In genomic region chr16:50260206-50261159, GRCh38 we compare ENCODE assay signal across 26 cellular contexts. TPM values are rescaled to one million over a fixed set of nuclear protein-coding genes. Genes with fewer than 3 reads are reported as not detected.
DNase-seq lines count a peak whose midpoint lies in the region; ATAC-seq, FAIRE-seq and TF ChIP-seq lines count a peak whose summit lies in the region.
"Had no signal": no experiment of that assay in that cellular context is flagged by ENCODE, and none has a peak within 500 bp of the region (broad histone marks: within the 10 kb centered on the region; RNA-seq: fewer than 3 reads in every experiment).

No MANE protein-coding gene starts in this region.

- H3K9me3 Mint-ChIP-seq in activated naive CD4-positive, alpha-beta T cell treated with anti-CD3 and anti-CD28 coated beads, Interleukin-2, amount 10 ng/mL, durations not matched to agents 7 days and 5 days, result no peaks in the 10 kb centered on the region
- H3K9me3 Mint-ChIP-seq in type B pancreatic cell, result no peaks in the 10 kb centered on the region
- H3K9me3 Mint-ChIP-seq: activated naive CD8-positive, alpha-beta T cell treated with anti-CD3 and anti-CD28 coated beads, Interleukin-2, amount 50 U/mL, for 24 hours; activated T-helper 2 cell treated with anti-CD3 and anti-CD28 coated beads, Interferon-gamma antibody, Interleukin-2, Interleukin-4, amounts not matched to agents 10 μg/mL and 5 μg/mL and 100 μg/mL, durations not matched to agents 14 hours and 24 hours and 36 hours; memory B cell; T-cell had no signal

- no peak overlapping the region for H2AFZ ChIP-seq in osteoblast (ENCODE audit: low read length)

- TF ChIP-seq POLR2A in GM18505 (IDR thresholded peaks at IDR 0.05; ENCODE audit: borderline replicate concordance, extremely low read depth, insufficient read depth, insufficient read length), result no peak

- H3K27ac Mint-ChIP-seq in activated naive CD4-positive, alpha-beta T cell treated with anti-CD3 and anti-CD28 coated beads, Interleukin-2, amount 10 ng/mL, durations not matched to agents 7 days and 5 days, result no peak overlapping the region
- peak overlapping the region; percentile 72 for H3K27ac Mint-ChIP-seq in type B pancreatic cell
- H3K27ac Mint-ChIP-seq: activated naive CD8-positive, alpha-beta T cell treated with anti-CD3 and anti-CD28 coated beads, Interleukin-2, amount 50 U/mL, for 24 hours; activated T-helper 2 cell treated with anti-CD3 and anti-CD28 coated beads, Interferon-gamma antibody, Interleukin-2, Interleukin-4, amounts not matched to agents 10 μg/mL and 5 μg/mL and 100 μg/mL, durations not matched to agents 14 hours and 24 hours and 36 hours; B cell; memory B cell had no signal

- H3K9ac ChIP-seq in kidney (ENCODE audit: low read length in 2 of 2), result no peak overlapping the region

- H3K4me2 ChIP-seq in osteoblast (ENCODE audit: insufficient read depth, low read length), result no peak overlapping the region

- H3K36me3 Mint-ChIP-seq in activated naive CD4-positive, alpha-beta T cell treated with anti-CD3 and anti-CD28 coated beads, Interleukin-2, amount 10 ng/mL, durations not matched to agents 7 days and 5 days, result peaks cover 5% of the 10 kb centered on the region
- peaks cover 4% of the 10 kb centered on the region for H3K36me3 Mint-ChIP-seq in type B pancreatic cell
- H3K36me3 Mint-ChIP-seq: memory B cell, T-cell had no signal

- H3K27ac ChIP-seq in kidney (ENCODE audit: low read depth in 2 of 2, low read length in 2 of 2) (no peak overlapping the region), osteoblast (ENCODE audit: low read depth, low read length) (no peak overlapping the region)
- H3K27ac ChIP-seq: brain microvascular endothelial cell, colonic mucosa had no signal

- H3K79me2 ChIP-seq in osteoblast (ENCODE audit: insufficient read depth, low read length), result peaks cover 14% of the 10 kb centered on the region

- H3K9me3 ChIP-seq in kidney (ENCODE audit: control insufficient read depth in 1 of 2, low read length in 2 of 2), result no peaks in the 10 kb centered on the region
- H3K9me3 ChIP-seq in osteoblast (ENCODE audit: low read depth, low read length), result no peaks in the 10 kb centered on the region
- H3K9me3 ChIP-seq: colonic mucosa, esophagus squamous epithelium, gastroesophageal sphincter had no signal

- no peak for FAIRE-seq in kidney (lab: Jason Lieb, UNC)
- FAIRE-seq: A204.1, GM12892 had no signal

- no peak overlapping the region for H3K4me3 ChIP-seq in kidney (ENCODE audit: low read length in 2 of 2)
- no peak overlapping the region for H3K4me3 ChIP-seq in osteoblast (ENCODE audit: insufficient read depth, low read length)
- H3K4me3 ChIP-seq: colonic mucosa, esophagus squamous epithelium, gastroesophageal sphincter, smooth muscle cell had no signal

- H3K27me3 Mint-ChIP-seq in activated naive CD4-positive, alpha-beta T cell treated with anti-CD3 and anti-CD28 coated beads, Interleukin-2, amount 10 ng/mL, durations not matched to agents 7 days and 5 days, result peaks cover 37% of the 10 kb centered on the region
- no peaks in the 10 kb centered on the region for H3K27me3 Mint-ChIP-seq in type B pancreatic cell
- H3K27me3 Mint-ChIP-seq: T-cell had no signal

- no peak overlapping the region for H3K4me3 Mint-ChIP-seq in activated naive CD4-positive, alpha-beta T cell treated with anti-CD3 and anti-CD28 coated beads, Interleukin-2, amount 10 ng/mL, durations not matched to agents 7 days and 5 days
- peak overlapping the region; percentile 28 for H3K4me3 Mint-ChIP-seq in type B pancreatic cell
- H3K4me3 Mint-ChIP-seq: activated naive CD8-positive, alpha-beta T cell treated with anti-CD3 and anti-CD28 coated beads, Interleukin-2, amount 50 U/mL, for 24 hours; B cell; memory B cell had no signal

- intact Hi-C loops in kidney (cut with DNase I), result no loop called here

- no peaks in the 10 kb centered on the region for H4K20me1 ChIP-seq in osteoblast (ENCODE audit: insufficient read depth, low read length)

- H3K4me1 ChIP-seq in kidney (ENCODE audit: control insufficient read depth in 1 of 2, insufficient read depth in 1 of 2, low read depth in 1 of 2, low read length in 2 of 2), result peaks cover 0 to under 1% of the 10 kb centered on the region in 2 donors
- peaks cover 25% of the 10 kb centered on the region for H3K4me1 ChIP-seq in osteoblast (ENCODE audit: insufficient read depth, low read length)

- CTCF ChIA-PET in activated naive CD4-positive, alpha-beta T cell treated with anti-CD3 and anti-CD28 coated beads, Interleukin-2, amount 10 ng/mL, durations not matched to agents 7 days and 5 days (lab: Charles Lee), result no interaction called here

- no peaks in the 10 kb centered on the region for H3K27me3 ChIP-seq in osteoblast (ENCODE audit: insufficient read depth, low read length)
- H3K27me3 ChIP-seq: brain microvascular endothelial cell, colonic mucosa, esophagus squamous epithelium, gastroesophageal sphincter had no signal

- H3K36me3 ChIP-seq in kidney (ENCODE audit: control insufficient read depth in 1 of 2, insufficient read depth in 2 of 2, low read length in 2 of 2) (no peaks in the 10 kb centered on the region), osteoblast (ENCODE audit: insufficient read depth, low read length) (no peaks in the 10 kb centered on the region)
- H3K36me3 ChIP-seq: brain microvascular endothelial cell, colonic mucosa, esophagus squamous epithelium, gastroesophageal sphincter had no signal

- ATAC-seq in GM18505 (IDR thresholded peaks at IDR 0.05; ENCODE audit: unreplicated experiment), result no peak
- ATAC-seq: activated naive CD8-positive, alpha-beta T cell treated with anti-CD3 and anti-CD28 coated beads, Interleukin-2, amount 50 U/mL, for 24 hours; T-cell had no signal

- TF ChIP-seq CTCF in kidney (IDR thresholded peaks at IDR 0.05; ENCODE audit: borderline replicate concordance, extremely low read depth, insufficient read depth) (no peak), osteoblast (IDR thresholded peaks at IDR 0.05; ENCODE audit: extremely low read depth, low read depth, low read length) (no peak), type B pancreatic cell (conservative IDR thresholded peaks at IDR 0.05) (no peak)

- peak; percentile 10 for DNase-seq in activated naive CD4-positive, alpha-beta T cell treated with anti-CD3 and anti-CD28 coated beads, Interleukin-2, amount 10 ng/mL, durations not matched to agents 7 days and 5 days
- DNase-seq in activated naive CD4-positive, alpha-beta T cell (lab: John Stamatoyannopoulos, UW), result no peak
- peak; percentile 41 for DNase-seq in kidney
- peak; percentile 22 for DNase-seq in osteoblast (ENCODE audit: insufficient read length, low spot score, missing footprints)
- peak; percentile 36 for DNase-seq in type B pancreatic cell (ENCODE audit: extremely low spot score, unreplicated experiment)
- DNase-seq in SIG-M5 treated with dmso at 0.1 percent for 504 hours (lab: John Stamatoyannopoulos, UW; ENCODE audit: unreplicated experiment), result no peak
- no peak for DNase-seq in UCSD-AML1 (lab: John Stamatoyannopoulos, UW; ENCODE audit: unreplicated experiment)
- DNase-seq: activated CD4-positive, alpha-beta T cell treated with anti-CD3 and anti-CD28 coated beads for 4 hours; activated naive CD8-positive, alpha-beta T cell treated with anti-CD3 and anti-CD28 coated beads, Interleukin-2, amount 50 U/mL, for 24 hours; brain microvascular endothelial cell; esophagus squamous epithelium; Kasumi-1; naive B cell; NCI-H1930; SIG-M5; stimulated activated CD4-positive, alpha-beta T cell treated with anti-CD3 and anti-CD28 coated beads, Interleukin-4, amount 100 ng/mL, for 24 hours had no signal

- H3K4me1 Mint-ChIP-seq in activated naive CD4-positive, alpha-beta T cell treated with anti-CD3 and anti-CD28 coated beads, Interleukin-2, amount 10 ng/mL, durations not matched to agents 7 days and 5 days, result peaks cover 40% of the 10 kb centered on the region
- H3K4me1 Mint-ChIP-seq in type B pancreatic cell (ENCODE audit: unreplicated experiment), result peaks cover 45% of the 10 kb centered on the region

RNA-seq across cellular contexts. Expression of gene ADCY7, which starts 5.9 kb away (rescaled TPM):
- total RNA-seq in kidney (40.5 TPM), osteoblast (49.5 and 51.0 TPM in 2 replicates), type B pancreatic cell (ENCODE audit: low replicate concordance) (16.8 and 32.8 TPM in 2 replicates)
- polyA plus RNA-seq in kidney (ENCODE audit: insufficient read depth, low read depth, low replicate concordance), result 0.86 TPM

Comparison
In these comparisons a context has a peak if more than half of its experiments do, and no peak if none do; other contexts are left out.
1. DNase-seq: peak in activated naive CD4-positive, alpha-beta T cell treated with anti-CD3 and anti-CD28 coated beads, Interleukin-2, amount 10 ng/mL, durations not matched to agents 7 days and 5 days (single experiment), kidney (single experiment), osteoblast (single experiment) and type B pancreatic cell (single experiment); none in activated naive CD4-positive, alpha-beta T cell (0 of 4), SIG-M5 treated with dmso at 0.1 percent for 504 hours (single experiment) and UCSD-AML1 (single experiment).